In the genomic region with DNA sequence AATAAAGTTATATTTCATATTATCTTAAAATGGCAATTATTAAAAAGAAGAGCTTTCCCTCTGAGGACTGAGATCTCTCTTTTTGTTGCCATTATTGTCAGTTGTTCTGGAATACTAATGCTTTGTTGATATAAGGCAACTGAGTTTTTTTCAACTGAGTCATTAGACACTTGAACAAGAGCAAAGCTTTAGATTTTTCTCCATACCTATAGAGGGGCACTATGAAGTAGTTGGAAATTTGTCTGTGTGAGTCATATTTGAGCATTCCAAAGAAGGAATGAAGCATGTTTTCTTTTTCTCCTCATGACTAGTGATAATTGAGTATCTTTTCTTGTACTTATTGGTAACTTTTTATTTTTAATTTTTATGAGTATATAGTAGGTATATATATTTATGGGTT, we compare ENCODE assay signal across 17 cellular contexts. TPM values are rescaled to one million over a fixed set of nuclear protein-coding genes. Genes with fewer than 3 reads are reported as not detected.
DNase-seq lines count a peak whose midpoint lies in the region; ATAC-seq, FAIRE-seq and TF ChIP-seq lines count a peak whose summit lies in the region.
"Had no signal": no experiment of that assay in that cellular context is flagged by ENCODE, and none has a peak within 500 bp of the region (broad histone marks: within the 10 kb centered on the region; RNA-seq: fewer than 3 reads in every experiment).

No MANE protein-coding gene starts in this region.

- no peak overlapping the region for H4K91ac ChIP-seq in H1 (replicated peaks; ENCODE audit: insufficient read length, low read length)

- no peaks in the 10 kb centered on the region for H3K27me3 Mint-ChIP-seq in T-helper 17 cell
- H3K27me3 Mint-ChIP-seq: central memory CD8-positive, alpha-beta T cell; stimulated activated naive CD8-positive, alpha-beta T cell treated with anti-CD3 and anti-CD28 coated beads, Interleukin-15, amount 100 ng/mL, for 72 hours had no signal

- H3K14ac ChIP-seq in H1 (ENCODE audit: insufficient read length) = no peak overlapping the region

- H2AFZ ChIP-seq in PC-3 (ENCODE audit: low read length) (no peak overlapping the region), H1 (ENCODE audit: low read length) (no peak overlapping the region)

- H3K27ac ChIP-seq in PC-3 (ENCODE audit: low read length) = no peak overlapping the region
- no peak overlapping the region for H3K27ac ChIP-seq in H1 (ENCODE audit: low read depth, low read length)
- H3K27ac ChIP-seq: neutrophil had no signal

- peaks cover 28% of the 10 kb centered on the region for H3K4me1 ChIP-seq in PC-3 (ENCODE audit: insufficient read depth, low read length)
- H3K4me1 ChIP-seq in H1 (replicated peaks in 1 of 4; ENCODE audit: control insufficient read depth in 3 of 4, insufficient read depth in 4 of 4, low read length in 3 of 4) = peaks cover 0 to 3% (median 0%) of the 10 kb centered on the region in 4 experiments; a peak in 1 of 7 replicates

- CTCF ChIA-PET in PC-3 (lab: Charles Lee) = interaction anchor here (0.6 to 1.0 kb wide), 2 partner anchors 12 to 65 kb away, joined by 3 to 4 read pairs; no protein-coding TSS in a partner anchor
- CTCF ChIA-PET in H1 (lab: Charles Lee; ENCODE audit: partially characterized antibody) = interaction anchor here (0.7 to 4.0 kb wide), 2 partner anchors 13 to 397 kb away, joined by 3 to 19 read pairs; no protein-coding TSS in a partner anchor

- H4K20me1 ChIP-seq in PC-3 (ENCODE audit: low read length) (no peaks in the 10 kb centered on the region), H1 (replicated peaks in 1 of 2; ENCODE audit: control insufficient read depth in 1 of 2, insufficient read depth in 2 of 2, low read length in 2 of 2) (no peaks in the 10 kb centered on the region)

- H3K27me3 ChIP-seq in PC-3 (ENCODE audit: low read length) (no peaks in the 10 kb centered on the region), H1 (replicated peaks in 1 of 4; ENCODE audit: control insufficient read depth in 3 of 4, extremely low read depth in 1 of 4, insufficient read depth in 3 of 4, low read length in 3 of 4) (no peaks in the 10 kb centered on the region)
- H3K27me3 ChIP-seq: neutrophil had no signal

- intact Hi-C loops in PC-3 (cut with micrococcal nuclease) = no loop called here

- no peak overlapping the region for H3K4me3 Mint-ChIP-seq in T-helper 17 cell
- H3K4me3 Mint-ChIP-seq: activated T-helper 1 cell treated with anti-CD3 and anti-CD28 coated beads, Interleukin-12 subunit alpha, Interleukin-12 subunit beta, Interleukin-2, Interleukin-4 antibody, amounts not matched to agents 30 ng/mL and 10 ng/mL and 1 ng/mL, durations not matched to agents 14 hours and 24 hours and 36 hours; central memory CD8-positive, alpha-beta T cell; stimulated activated naive CD8-positive, alpha-beta T cell treated with anti-CD3 and anti-CD28 coated beads, Interleukin-15, amount 100 ng/mL, for 72 hours had no signal

- H3K36me3 Mint-ChIP-seq in T-helper 17 cell (ENCODE audit: low read depth) = peaks cover 3% of the 10 kb centered on the region

- BruUV-seq in PC-3 (replicated peaks; lab: Mats Ljungman, UMichigan) = no TSS peak

- peaks cover 10% of the 10 kb centered on the region for H3K4me1 Mint-ChIP-seq in T-helper 17 cell

- DNase-seq in DMS53 treated with DMSO at 0.1 percent for 48 hours (lab: John Stamatoyannopoulos, UW; ENCODE audit: unreplicated experiment) (peak; percentile 67), PC-3 (peak; percentile 91), H1 (ENCODE audit: low read depth in 1 of 2, low spot score in 2 of 2) (no peak), non-pigmented ciliary epithelial cell (ENCODE audit: low read depth) (peak; percentile 81), T-helper 17 cell (no peak), DMS79 treated with DMSO at 0.1 percent for 48 hours (lab: John Stamatoyannopoulos, UW) (no peak)
- DNase-seq in activated CD4-positive, alpha-beta T cell treated with anti-CD3 and anti-CD28 coated beads, Interleukin-2, amount 50 U/mL, for 1 hour = no peak
- DNase-seq: activated CD4-positive, alpha-beta T cell treated with anti-CD3 and anti-CD28 coated beads for 1 hour; NCI-H345; stimulated activated CD4-positive, alpha-beta T cell treated with anti-CD3 and anti-CD28 coated beads, Interleukin-4, amount 100 ng/mL, for 1 hour; stimulated activated naive CD8-positive, alpha-beta T cell treated with anti-CD3 and anti-CD28 coated beads, Interleukin-15, amount 100 ng/mL, for 72 hours had no signal

- no peak overlapping the region for H3K23ac ChIP-seq in H1 (ENCODE audit: insufficient read length)

- H3K27ac Mint-ChIP-seq in T-helper 17 cell = no peak overlapping the region
- H3K27ac Mint-ChIP-seq: activated T-helper 1 cell treated with anti-CD3 and anti-CD28 coated beads, Interleukin-12 subunit alpha, Interleukin-12 subunit beta, Interleukin-2, Interleukin-4 antibody, amounts not matched to agents 30 ng/mL and 10 ng/mL and 1 ng/mL, durations not matched to agents 14 hours and 24 hours and 36 hours; stimulated activated naive CD8-positive, alpha-beta T cell treated with anti-CD3 and anti-CD28 coated beads, Interleukin-15, amount 100 ng/mL, for 72 hours had no signal

- H3K4ac ChIP-seq in H1 (replicated peaks; ENCODE audit: insufficient read length, low read depth, low read length) = no peak overlapping the region

- H3K4me3 ChIP-seq in PC-3 (ENCODE audit: low read length) = no peak overlapping the region
- no peak overlapping the region for H3K4me3 ChIP-seq in H1 (ENCODE audit: extremely low read depth in 1 of 4, insufficient read depth in 2 of 4, low read depth in 3 of 4, low read length in 4 of 4)
- H3K4me3 ChIP-seq: GM12878 had no signal

- ATAC-seq in PC-3 = peak; percentile 81
- no peak for ATAC-seq in T-helper 17 cell
- ATAC-seq in HG03342 (IDR thresholded peaks at IDR 0.05; ENCODE audit: unreplicated experiment) = no peak
- ATAC-seq: GM12878; stimulated activated naive CD8-positive, alpha-beta T cell treated with anti-CD3 and anti-CD28 coated beads, Interleukin-15, amount 100 ng/mL, for 72 hours had no signal

- TF ChIP-seq CTCF in PC-3 (conservative IDR thresholded peaks at IDR 0.05; ENCODE audit: low read depth, low read length) (no peak), H1 (IDR thresholded peaks at IDR 0.05; ENCODE audit: control extremely low read depth in 1 of 3, insufficient read depth in 1 of 3, low read depth in 1 of 3, low read length in 3 of 3) (no peak)

- no peak overlapping the region for H2BK12ac ChIP-seq in H1 (ENCODE audit: low read depth, low read length)

- no peak overlapping the region for H3K56ac ChIP-seq in H1 (replicated peaks; ENCODE audit: insufficient read length, low read depth, low read length)

- TF ChIP-seq RAD21 in H1 (IDR thresholded peaks at IDR 0.05 in 1 of 2, conservative IDR thresholded peaks at IDR 0.05 in 1 of 2; ENCODE audit: low read depth in 2 of 2, low read length in 2 of 2) = no peak

- no peaks in the 10 kb centered on the region for H3K9me2 ChIP-seq in PC-3 (replicated peaks; ENCODE audit: low read length)

- H3K23me2 ChIP-seq in H1 (ENCODE audit: low read depth, low read length) = no peaks in the 10 kb centered on the region

- FAIRE-seq in H1 (lab: Jason Lieb, UNC) = peak; percentile 58
- FAIRE-seq: GM12878, GM19239 had no signal

- no peak overlapping the region for H2BK15ac ChIP-seq in H1 (ENCODE audit: low read length)

- no peaks in the 10 kb centered on the region for H3K9me3 ChIP-seq in PC-3 (ENCODE audit: low read length)
- H3K9me3 ChIP-seq in H1 (ENCODE audit: insufficient read depth in 2 of 2, low read depth in 1 of 2, low read length in 1 of 2) = no peaks in the 10 kb centered on the region
- no peaks in the 10 kb centered on the region for H3K9me3 ChIP-seq in T-helper 17 cell (ENCODE audit: control insufficient read depth, low read length, poor library complexity, severe bottlenecking)
- H3K9me3 ChIP-seq: neutrophil had no signal

- H2AK5ac ChIP-seq in H1 (ENCODE audit: low read depth, low read length) = no peak overlapping the region

- H3K18ac ChIP-seq in H1 (ENCODE audit: extremely low read depth, low read length) = no peak overlapping the region

- H3K4me2 ChIP-seq in PC-3 (ENCODE audit: low read length) (no peak overlapping the region), H1 (ENCODE audit: insufficient read depth in 1 of 2, low read depth in 2 of 2, low read length in 2 of 2) (no peak overlapping the region)

- H3K9ac ChIP-seq in PC-3 (ENCODE audit: low read length) (no peak overlapping the region), H1 (replicated peaks in 1 of 4; ENCODE audit: extremely low read depth in 1 of 4, low read depth in 3 of 4, low read length in 3 of 4) (no peak overlapping the region)

- no peaks in the 10 kb centered on the region for H3K36me3 ChIP-seq in PC-3 (ENCODE audit: low read depth, low read length)
- H3K36me3 ChIP-seq in H1 (ENCODE audit: control insufficient read depth in 2 of 4, insufficient read depth in 4 of 4, low read length in 3 of 4) = no peaks in the 10 kb centered on the region
- H3K36me3 ChIP-seq: neutrophil had no signal

- no peaks in the 10 kb centered on the region for H3K79me2 ChIP-seq in PC-3 (ENCODE audit: low read length)
- no peaks in the 10 kb centered on the region for H3K79me2 ChIP-seq in H1 (ENCODE audit: control insufficient read depth in 1 of 2, insufficient read depth in 2 of 2, low read length in 2 of 2)

- H3F3A ChIP-seq in PC-3 (ENCODE audit: low read length, unreplicated experiment) = no peaks in the 10 kb centered on the region

- H4K8ac ChIP-seq in H1 (ENCODE audit: extremely low read depth, insufficient read depth, low read length) = no peak overlapping the region

- H2BK120ac ChIP-seq in H1 (replicated peaks; ENCODE audit: low read depth, low read length) = no peak overlapping the region

- H4K5ac ChIP-seq in H1 (ENCODE audit: insufficient read length, low read depth, low read length) = no peak overlapping the region

- POLR2A ChIA-PET in PC-3 (lab: Charles Lee; ENCODE audit: unreplicated experiment) = interaction anchor here (0.7 kb wide), 1 partner anchor 25 kb away, joined by 3 read pairs; no protein-coding TSS in a partner anchor
- POLR2A ChIA-PET in H1 (lab: Charles Lee; ENCODE audit: partially characterized antibody) = no interaction called here

- no peak for TF ChIP-seq POLR2A in H1 (IDR thresholded peaks at IDR 0.05; ENCODE audit: control extremely low read depth in 1 of 2, low read depth in 2 of 2, low read length in 2 of 2)

- H2BK20ac ChIP-seq in H1 (ENCODE audit: low read length) = no peak overlapping the region

- H2BK5ac ChIP-seq in H1 (ENCODE audit: low read depth, low read length) = no peak overlapping the region

- H3K79me1 ChIP-seq in H1 (ENCODE audit: low read depth, low read length) = no peaks in the 10 kb centered on the region

- no peak for TF ChIP-seq EP300 in H1 (IDR thresholded peaks at IDR 0.05; ENCODE audit: borderline replicate concordance in 1 of 2, low read depth in 2 of 2, low read length in 2 of 2)

RNA-seq across cellular contexts. Expression of a gene that starts 24.5 kb away (rescaled TPM):
- total RNA-seq in PC-3 (2014; rRNA removed) (38.9 and 39.3 TPM in 2 replicates), T-helper 17 cell (10 to 100 TPM; 27.0 to 34.9 TPM)
- total RNA-seq in H1 (2021; fragmentation: NEBNext Ultra II Directional; extraction: Animal tissue kit (Norgen Biotek cat#: 25700)) = 105 and 106 TPM in 2 replicates
- 41.6 and 60.2 TPM in 2 replicates for polyA plus RNA-seq in H1 (2011; rRNA removed)
- 70.3 TPM for polyA plus RNA-seq in H1 (2011; cell fraction: cytosol; rRNA removed)
- polyA plus RNA-seq in H1 (2011; cell fraction: nucleus; rRNA removed) = 9.3 TPM
- 84.2 to 96.8 TPM (median 91.6 TPM) in 4 replicates for polyA plus RNA-seq in H1 (2012, experiment 1 of 2)
- 174 TPM for polyA plus RNA-seq in H1 (2012, experiment 2 of 2)
- polyA plus RNA-seq in H1 (2013, experiment 1 of 2) = 109 TPM
- polyA plus RNA-seq in H1 (2013, experiment 2 of 2) = 104 TPM
- polyA minus RNA-seq in H1 (2011; rRNA and poly(A)+ RNA removed) = 7.1 and 11.5 TPM in 2 replicates
- polyA minus RNA-seq in H1 (2011; cell fraction: cytosol; rRNA and poly(A)+ RNA removed) = 13.4 TPM
- polyA minus RNA-seq in H1 (2011; cell fraction: nucleus; rRNA and poly(A)+ RNA removed) = 14.5 TPM

RNA-seq across cellular contexts. Expression of a gene that starts 53.3 kb away (rescaled TPM):
- 6.0 and 8.9 TPM in 2 replicates for total RNA-seq in PC-3 (2014; rRNA removed)
- total RNA-seq in H1 (2021; fragmentation: NEBNext Ultra II Directional; extraction: Animal tissue kit (Norgen Biotek cat#: 25700)) = 10.4 and 10.8 TPM in 2 replicates
- polyA plus RNA-seq in H1 (2011; rRNA removed) = 7.7 and 12.3 TPM in 2 replicates
- 13.9 TPM for polyA plus RNA-seq in H1 (2011; cell fraction: cytosol; rRNA removed)
- 4.2 TPM for polyA plus RNA-seq in H1 (2011; cell fraction: nucleus; rRNA removed)
- polyA plus RNA-seq in H1 (2012, experiment 1 of 2) = 5.2 to 9.7 TPM (median 7.0 TPM) in 4 replicates
- polyA plus RNA-seq in H1 (2012, experiment 2 of 2) = 1.1 TPM
- 8.6 TPM for polyA plus RNA-seq in H1 (2013, experiment 1 of 2)
- 9.4 TPM for polyA plus RNA-seq in H1 (2013, experiment 2 of 2)
- polyA minus RNA-seq in H1 (2011; rRNA and poly(A)+ RNA removed) = 8.5 and 10.6 TPM in 2 replicates
- polyA minus RNA-seq in H1 (2011; cell fraction: cytosol; rRNA and poly(A)+ RNA removed) = 4.3 TPM
- polyA minus RNA-seq in H1 (2011; cell fraction: nucleus; rRNA and poly(A)+ RNA removed) = 10.8 TPM
- total RNA-seq in T-helper 17 cell = 10 to 100 TPM; 10.9 to 15.0 TPM

Comparison
In these comparisons a context has a peak if more than half of its experiments do, and no peak if none do; other contexts are left out.
1. DNase-seq: peak in DMS53 treated with DMSO at 0.1 percent for 48 hours (single experiment), PC-3 (single experiment) and non-pigmented ciliary epithelial cell (single experiment); none in H1 (0 of 2), T-helper 17 cell (0 of 3), activated CD4-positive, alpha-beta T cell treated with anti-CD3 and anti-CD28 coated beads, Interleukin-2, amount 50 U/mL, for 1 hour (single experiment) and DMS79 treated with DMSO at 0.1 percent for 48 hours (single experiment).